Comparison of ENCODE assay signal across 8 cellular contexts in genomic region chr11:59283825-59284772, GRCh38.
DNase-seq lines count a peak whose midpoint lies in the region; ATAC-seq and TF ChIP-seq lines count a peak whose summit lies in the region.

No MANE protein-coding gene starts in this region.

- intact Hi-C loops in posterior vena cava (cut with DNase I) = loop anchor here (2.0 to 10.0 kb wide), 3 partner anchors 79 to 113 kb away; partner anchors contain the start of gene DTX4 (in 1 of the 2)

- peaks cover under 1% of the 10 kb centered on the region for H3K27me3 Mint-ChIP-seq in IgD-negative memory B cell

- no peaks in the 10 kb centered on the region for H3K36me3 ChIP-seq in adipocyte (ENCODE audit: control insufficient read depth, insufficient read depth, low read length, severe bottlenecking)

- peak; percentile 7 for DNase-seq in GM04503 (ENCODE audit: low read depth)
- peak; percentile 30 for DNase-seq in RWPE1 (ENCODE audit: low spot score)
- DNase-seq in adipocyte (ENCODE audit: low read depth) = peak; percentile 81
- DNase-seq in hippocampal formation (lab: John Stamatoyannopoulos, UW) = peak; percentile 14 to 36
- peak; percentile 11 to 37 (median 15) for DNase-seq in stimulated activated CD4-positive, alpha-beta T cell treated with anti-CD3 and anti-CD28 coated beads, Interleukin-12 subunit alpha, Interleukin-12 subunit beta, amount 100 ng/mL, for 48 hours (ENCODE audit: low read depth in 2 of 3, low spot score in 1 of 3)
- DNase-seq in posterior vena cava (ENCODE audit: low spot score) = no peak

- no peak overlapping the region for H3K4me3 ChIP-seq in adipocyte (ENCODE audit: low read length)

- peaks cover 37% of the 10 kb centered on the region for H3K27me3 ChIP-seq in adipocyte (replicated peaks; ENCODE audit: control insufficient read depth, insufficient read depth, low read length)

- peak; percentile 85 for TF ChIP-seq CTCF in RWPE1 (conservative IDR thresholded peaks at IDR 0.05; ENCODE audit: low read depth)

- no peak overlapping the region for H3K27ac ChIP-seq in RWPE1

- POLR2A ChIA-PET in RWPE1 (lab: Yijun Ruan, JAX; ENCODE audit: low non-redundant PET) = no interaction called here

- H3K4me3 Mint-ChIP-seq in IgD-negative memory B cell = peak overlapping the region; percentile 54 to 86 (median 77)

- H3K4me1 Mint-ChIP-seq in IgD-negative memory B cell = peaks cover 14 to 27% (median 21%) of the 10 kb centered on the region in 3 donors

- H3K9me3 ChIP-seq in adipocyte (ENCODE audit: control insufficient read depth, low read length) = no peaks in the 10 kb centered on the region

- H3K4me1 ChIP-seq in adipocyte (ENCODE audit: control insufficient read depth, insufficient read depth, low read length) = peaks cover 6% of the 10 kb centered on the region

- ATAC-seq in GM21576 (IDR thresholded peaks at IDR 0.05; ENCODE audit: unreplicated experiment) = peak; percentile 66

- peak overlapping the region; percentile 80 to 92 (median 88) for H3K27ac Mint-ChIP-seq in IgD-negative memory B cell

- no peaks in the 10 kb centered on the region for H3K9me3 Mint-ChIP-seq in IgD-negative memory B cell

- CTCF ChIA-PET in RWPE1 (lab: Yijun Ruan, JAX) = interaction anchor here (2.0 kb wide), 1 partner anchor 112 kb away, joined by 4 read pairs; the partner anchor contains the start of gene DTX4

- H3K9ac ChIP-seq in adipocyte (ENCODE audit: low read length) = no peak overlapping the region

- H3K36me3 Mint-ChIP-seq in IgD-negative memory B cell = no peaks in the 10 kb centered on the region
